ENCODE assay signal across 1 cellular context in genomic region chr16:71572497-71573116, GRCh38.
TF ChIP-seq lines count a peak whose summit lies in the region.

No MANE protein-coding gene starts in this region.

TF ChIP-seq in HepG2, 621 proteins besides CTCF, POLR2A, EP300 and RAD21 (continued from another document):
- TF ChIP-seq ATF6 (CRISPR knock-in tag; conservative IDR thresholded peaks at IDR 0.05) (no peak), CREB3 (CRISPR knock-in tag; IDR thresholded peaks at IDR 0.05) (no peak), ZNF564 (CRISPR knock-in tag; IDR thresholded peaks at IDR 0.05) (no peak), ZNF276 (CRISPR knock-in tag; IDR thresholded peaks at IDR 0.05; ENCODE audit: low read depth) (no peak)
